ENCODE assay signal across 1 cellular context in the genomic region with DNA sequence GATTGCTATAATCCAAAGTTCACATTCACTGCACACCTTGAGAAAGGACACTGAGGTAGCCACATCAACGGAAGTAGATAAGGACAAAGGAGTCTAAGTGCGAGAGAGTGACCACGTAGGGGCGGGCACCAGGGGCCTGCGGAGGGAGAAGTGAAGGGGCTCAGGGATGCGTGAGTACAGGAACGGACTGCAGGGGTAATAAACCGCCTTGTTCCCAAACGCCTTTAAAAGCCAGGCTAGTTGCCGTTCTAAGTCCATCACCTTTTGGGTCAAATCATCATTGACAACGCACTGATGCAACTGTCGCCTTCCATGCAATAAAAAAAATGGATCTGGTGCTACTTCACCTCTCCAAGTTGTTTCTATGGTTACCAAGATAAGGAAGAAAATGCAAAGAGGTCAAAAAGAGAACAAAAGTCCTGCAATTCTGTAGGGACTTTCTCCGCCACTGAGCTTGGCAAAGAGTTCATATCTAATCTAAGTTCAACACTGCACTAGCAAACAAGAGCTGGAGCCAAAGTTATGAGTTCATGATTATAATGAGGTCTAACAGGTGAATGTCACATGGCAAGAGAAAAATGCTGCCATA.
TF ChIP-seq lines count a peak whose summit lies in the region.

No MANE protein-coding gene starts in this region.

TF ChIP-seq in K562, 482 proteins besides CTCF, POLR2A, EP300 and RAD21 (continued from another document):
- TF ChIP-seq CHD1 (IDR thresholded peaks at IDR 0.05; ENCODE audit: low read length), result no peak
- no peak for TF ChIP-seq E2F3 (CRISPR knock-in tag; IDR thresholded peaks at IDR 0.05)
- TF ChIP-seq, protein P1, sequence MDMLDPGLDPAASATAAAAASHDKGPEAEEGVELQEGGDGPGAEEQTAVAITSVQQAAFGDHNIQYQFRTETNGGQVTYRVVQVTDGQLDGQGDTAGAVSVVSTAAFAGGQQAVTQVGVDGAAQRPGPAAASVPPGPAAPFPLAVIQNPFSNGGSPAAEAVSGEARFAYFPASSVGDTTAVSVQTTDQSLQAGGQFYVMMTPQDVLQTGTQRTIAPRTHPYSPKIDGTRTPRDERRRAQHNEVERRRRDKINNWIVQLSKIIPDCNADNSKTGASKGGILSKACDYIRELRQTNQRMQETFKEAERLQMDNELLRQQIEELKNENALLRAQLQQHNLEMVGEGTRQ (CRISPR knock-in tag; IDR thresholded peaks at IDR 0.05), result no peak
- TF ChIP-seq, protein P2, sequence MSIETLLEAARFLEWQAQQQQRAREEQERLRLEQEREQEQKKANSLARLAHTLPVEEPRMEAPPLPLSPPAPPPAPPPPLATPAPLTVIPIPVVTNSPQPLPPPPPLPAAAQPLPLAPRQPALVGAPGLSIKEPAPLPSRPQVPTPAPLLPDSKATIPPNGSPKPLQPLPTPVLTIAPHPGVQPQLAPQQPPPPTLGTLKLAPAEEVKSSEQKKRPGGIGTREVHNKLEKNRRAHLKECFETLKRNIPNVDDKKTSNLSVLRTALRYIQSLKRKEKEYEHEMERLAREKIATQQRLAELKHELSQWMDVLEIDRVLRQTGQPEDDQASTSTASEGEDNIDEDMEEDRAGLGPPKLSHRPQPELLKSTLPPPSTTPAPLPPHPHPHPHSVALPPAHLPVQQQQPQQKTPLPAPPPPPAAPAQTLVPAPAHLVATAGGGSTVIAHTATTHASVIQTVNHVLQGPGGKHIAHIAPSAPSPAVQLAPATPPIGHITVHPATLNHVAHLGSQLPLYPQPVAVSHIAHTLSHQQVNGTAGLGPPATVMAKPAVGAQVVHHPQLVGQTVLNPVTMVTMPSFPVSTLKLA (conservative IDR thresholded peaks at IDR 0.05), result peak in 1 of 2 experiments; percentile 54; a peak in 1 of 4 replicates
- TF ChIP-seq MAZ (CRISPR knock-in tag; conservative IDR thresholded peaks at IDR 0.05 in 1 of 2, IDR thresholded peaks at IDR 0.05 in 1 of 2), result no peak
- TF ChIP-seq, protein P3, sequence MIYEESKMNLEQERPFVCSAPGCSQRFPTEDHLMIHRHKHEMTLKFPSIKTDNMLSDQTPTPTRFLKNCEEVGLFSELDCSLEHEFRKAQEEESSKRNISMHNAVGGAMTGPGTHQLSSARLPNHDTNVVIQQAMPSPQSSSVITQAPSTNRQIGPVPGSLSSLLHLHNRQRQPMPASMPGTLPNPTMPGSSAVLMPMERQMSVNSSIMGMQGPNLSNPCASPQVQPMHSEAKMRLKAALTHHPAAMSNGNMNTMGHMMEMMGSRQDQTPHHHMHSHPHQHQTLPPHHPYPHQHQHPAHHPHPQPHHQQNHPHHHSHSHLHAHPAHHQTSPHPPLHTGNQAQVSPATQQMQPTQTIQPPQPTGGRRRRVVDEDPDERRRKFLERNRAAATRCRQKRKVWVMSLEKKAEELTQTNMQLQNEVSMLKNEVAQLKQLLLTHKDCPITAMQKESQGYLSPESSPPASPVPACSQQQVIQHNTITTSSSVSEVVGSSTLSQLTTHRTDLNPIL (CRISPR knock-in tag; IDR thresholded peaks at IDR 0.05), result no peak
- no peak for TF ChIP-seq ILF3 (IDR thresholded peaks at IDR 0.05; ENCODE audit: borderline replicate concordance)
